In the genomic region with DNA sequence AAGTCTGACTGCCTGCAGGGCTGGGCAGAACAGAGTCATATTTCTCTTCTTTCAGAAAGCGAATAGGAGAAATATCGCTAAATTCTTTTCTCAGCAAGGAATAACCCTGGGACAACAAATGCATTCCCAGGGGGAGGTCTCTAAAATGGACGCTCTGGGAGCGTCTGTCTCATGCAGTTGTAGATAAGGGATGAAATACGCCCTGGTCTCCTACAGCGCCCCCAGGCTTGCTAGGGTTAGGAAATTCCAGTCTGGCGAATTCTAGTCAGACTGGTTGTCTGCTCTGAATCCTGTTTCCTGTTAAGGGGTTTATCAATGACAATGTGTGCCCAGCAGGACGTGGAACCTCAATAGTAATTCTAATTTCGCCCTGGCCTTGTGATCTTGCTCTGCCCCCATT, we compare ENCODE assay signal across 19 cellular contexts.
"Had no signal": no experiment of that assay in that cellular context is flagged by ENCODE, and none has a peak within 500 bp of the region (broad histone marks: within the 10 kb centered on the region; RNA-seq: fewer than 3 reads in every experiment).

No MANE protein-coding gene starts in this region.

- H3K4me1 ChIP-seq: breast epithelium, gastroesophageal sphincter, prostate gland, right atrium auricular region, tibial nerve had no signal

- ATAC-seq: activated T-cell treated with anti-CD3 and anti-CD28 coated beads, Interleukin-2, amount 50 U/mL, for 72 hours; esophagus mucosa; gastroesophageal sphincter; left ventricle myocardium superior; stimulated activated naive CD8-positive, alpha-beta T cell treated with anti-CD3 and anti-CD28 coated beads, Interleukin-15, Interleukin-2, amounts not matched to agents 100 U/mL and 50 U/mL, for 24 hours had no signal

- H3K27me3 ChIP-seq: breast epithelium, gastroesophageal sphincter, right atrium auricular region, tibial nerve had no signal

- DNase-seq: activated CD4-positive, alpha-beta T cell treated with anti-CD3 and anti-CD28 coated beads, Interleukin-2, amount 50 U/mL, for 1 hour; activated CD4-positive, CD25-positive, alpha-beta regulatory T cell treated with anti-CD3 and anti-CD28 coated beads, Interleukin-2, amount 50 U/mL, for 72 hours; activated effector memory CD4-positive, alpha-beta T cell treated with anti-CD3 and anti-CD28 coated beads, Interleukin-2, amount 50 U/mL, for 16 hours; activated naive CD4-positive, alpha-beta T cell treated with anti-CD3 and anti-CD28 coated beads, Interleukin-2, amount 50 U/mL, for 16 hours; activated T-cell treated with anti-CD3 and anti-CD28 coated beads, Interleukin-2, amount 50 U/mL, for 72 hours; aorta; cerebellar nuclear complex; cortex of kidney; effector CD4-positive, alpha-beta T cell; left ventricle myocardium superior; stimulated activated naive CD8-positive, alpha-beta T cell treated with anti-CD3 and anti-CD28 coated beads, Interleukin-15, Interleukin-2, amounts not matched to agents 100 U/mL and 50 U/mL, for 24 hours; substantia nigra; T1000 had no signal

- H3K27ac ChIP-seq: breast epithelium, gastroesophageal sphincter, prostate gland, right atrium auricular region, tibial nerve had no signal

- H3K36me3 ChIP-seq: breast epithelium, gastroesophageal sphincter, prostate gland, right atrium auricular region, tibial nerve had no signal

- H3K9me3 ChIP-seq: prostate gland had no signal

- H3K4me3 ChIP-seq: breast epithelium, gastroesophageal sphincter, prostate gland, right atrium auricular region, tibial nerve had no signal
